Comparison of ENCODE assay signal across 21 cellular contexts in the genomic region with DNA sequence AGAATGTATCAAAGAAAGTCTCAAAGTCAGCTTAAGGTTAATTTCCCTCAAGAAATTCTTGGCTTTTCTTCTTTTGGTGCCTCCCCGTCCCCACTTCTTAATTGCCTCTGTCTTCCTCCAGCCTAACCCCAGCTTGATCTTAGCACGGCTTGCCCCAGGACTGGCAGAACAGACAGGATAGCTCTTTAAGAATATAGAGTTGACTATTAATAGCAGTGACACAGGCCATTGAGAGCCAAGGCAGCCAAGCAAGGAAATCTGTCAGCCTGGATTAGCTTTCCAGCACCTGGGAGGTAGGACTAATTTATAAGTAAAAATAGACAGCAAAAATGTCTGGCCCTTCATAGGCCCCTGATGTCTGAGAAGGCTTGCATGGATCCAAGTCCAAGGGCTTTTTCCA.
DNase-seq lines count a peak whose midpoint lies in the region; ATAC-seq and TF ChIP-seq lines count a peak whose summit lies in the region.
"Had no signal": no experiment of that assay in that cellular context is flagged by ENCODE, and none has a peak within 500 bp of the region (broad histone marks: within the 10 kb centered on the region; RNA-seq: fewer than 3 reads in every experiment).

No MANE protein-coding gene starts in this region.

- H3K27ac ChIP-seq in cardiac muscle cell (peak overlapping the region; percentile 91), thyroid gland (peak overlapping the region in 1 of 3 donors; percentile 54)
- H3K27ac ChIP-seq: stomach, upper lobe of right lung had no signal

- intact Hi-C loops in Right ventricle myocardium inferior (cut with DNase I), result no loop called here
- intact Hi-C loops in cardiac septum (cut with DNase I), result no loop called here
- intact Hi-C loops in thyroid gland (cut with DNase I), result no loop called here

- peak; percentile 85 for ATAC-seq in Right ventricle myocardium inferior
- ATAC-seq: SK-N-SH treated with all-trans-retinoic acid at 6 μM for 48 hours, upper lobe of right lung, WTC11 had no signal

- 43 to 44% methylated on average over 2 of the region's 2 CpGs for WGBS in thyroid gland, 2 donors

- H3K36me3 ChIP-seq in cardiac muscle cell (no peaks in the 10 kb centered on the region), thyroid gland (no peaks in the 10 kb centered on the region)
- H3K36me3 ChIP-seq: stomach, upper lobe of right lung had no signal

- H3K4me1 ChIP-seq in cardiac muscle cell (ENCODE audit: low read depth) (peaks cover 61% of the 10 kb centered on the region), thyroid gland (peaks cover 14 to 18% of the 10 kb centered on the region in 2 donors)
- H3K4me1 ChIP-seq: upper lobe of right lung had no signal

- DNase-seq in Right ventricle myocardium inferior (ENCODE audit: missing footprints), result no peak
- DNase-seq in cardiac septum (ENCODE audit: low spot score), result no peak
- peak in 1 of 2 donors; percentile 78 for DNase-seq in cardiac muscle cell (ENCODE audit: low read depth in 1 of 2, low spot score in 1 of 2)
- DNase-seq in myocyte (ENCODE audit: low read depth), result peak; percentile 54
- DNase-seq in thyroid gland, result peak; percentile 52 to 60
- DNase-seq in mucosa of gallbladder (ENCODE audit: low spot score), result no peak
- DNase-seq in AG20443 (ENCODE audit: low spot score), result no peak
- DNase-seq in NOMO-1 treated with dmso at 0.1 percent for 144 hours (lab: John Stamatoyannopoulos, UW; ENCODE audit: unreplicated experiment), result no peak
- DNase-seq: 8988T; activated CD4-positive, alpha-beta T cell treated with anti-CD3 and anti-CD28 coated beads, Interleukin-2, amount 50 U/mL, for 48 hours; activated effector memory CD4-positive, alpha-beta T cell treated with Interleukin-2 at 50 U/mL for 16 hours; AML-193; glutamatergic neuron; H9; NCI-H1417 treated with DMSO at 0.1 percent for 48 hours; RPMI8226; stimulated activated CD4-positive, alpha-beta T cell treated with anti-CD3 and anti-CD28 coated beads, Interleukin-12 subunit alpha, Interleukin-12 subunit beta, amount 100 ng/mL, for 4 hours; stomach; upper lobe of right lung had no signal

- H3K27me3 ChIP-seq in cardiac muscle cell (no peaks in the 10 kb centered on the region), thyroid gland (no peaks in the 10 kb centered on the region)
- H3K27me3 ChIP-seq: stomach, upper lobe of right lung had no signal

- H3K4me3 ChIP-seq in cardiac muscle cell (no peak overlapping the region), thyroid gland (replicated peaks in 1 of 3) (no peak overlapping the region)
- H3K4me3 ChIP-seq: stomach, upper lobe of right lung had no signal

- H3K9me3 ChIP-seq in cardiac muscle cell (ENCODE audit: low read depth) (no peaks in the 10 kb centered on the region), thyroid gland (no peaks in the 10 kb centered on the region)
- H3K9me3 ChIP-seq: stomach, upper lobe of right lung had no signal

- no peak for TF ChIP-seq CTCF in cardiac muscle cell (IDR thresholded peaks at IDR 0.05; ENCODE audit: low read depth, low read length)
- TF ChIP-seq CTCF in thyroid gland (IDR thresholded peaks at IDR 0.05), result no peak

- no peak for TF ChIP-seq POLR2A in thyroid gland (IDR thresholded peaks at IDR 0.05)

Comparison
In these comparisons a context has a peak if more than half of its experiments do, and no peak if none do; other contexts are left out.
1. DNase-seq: peak in myocyte (single experiment) and thyroid gland (2 of 2); none in Right ventricle myocardium inferior (single experiment), cardiac septum (single experiment), mucosa of gallbladder (single experiment), AG20443 (single experiment) and NOMO-1 treated with dmso at 0.1 percent for 144 hours (single experiment).